ENCODE assay signal across 28 cellular contexts in genomic region chr7:13921062-13921461, GRCh38.
DNase-seq lines count a peak whose midpoint lies in the region; ATAC-seq and TF ChIP-seq lines count a peak whose summit lies in the region.
"Had no signal": no experiment of that assay in that cellular context is flagged by ENCODE, and none has a peak within 500 bp of the region (broad histone marks: within the 10 kb centered on the region; RNA-seq: fewer than 3 reads in every experiment).

No MANE protein-coding gene starts in this region.

- no peaks in the 10 kb centered on the region for H3K79me2 ChIP-seq in ACC112 (ENCODE audit: control insufficient read depth, insufficient read depth, low read length, unreplicated experiment)

- H2AFZ ChIP-seq in ACC112 (ENCODE audit: low read length, unreplicated experiment) (peak overlapping the region; percentile 68), IMR-90 (replicated peaks; ENCODE audit: low read length, poor library complexity) (no peak overlapping the region)

- H3K27ac ChIP-seq in ACC112 (ENCODE audit: low read depth, low read length) (peak overlapping the region; percentile 99), IMR-90 (ENCODE audit: insufficient read depth, low read length) (peak overlapping the region; percentile 20; the same call in 1 of the 2 replicates), endodermal cell (ENCODE audit: low read depth, low read length) (peak overlapping the region; percentile 55)
- H3K27ac ChIP-seq: C4-2B, right lobe of liver, suprapubic skin, upper lobe of right lung had no signal

- H3K18ac ChIP-seq in IMR-90 (ENCODE audit: low read depth, low read length) = peak overlapping the region; percentile 86; the same call in 1 of the 2 replicates

- peak overlapping the region; percentile 38 to 60; a peak in 3 of 4 replicates for H4K8ac ChIP-seq in IMR-90 (ENCODE audit: low read depth in 2 of 2, low read length in 2 of 2)

- dilution Hi-C loops in IMR-90 (cut with HindIII; ENCODE audit: low sequenced_read_pairs, unreplicated experiment) = no loop called here

- peak overlapping the region; percentile 97 for H2BK120ac ChIP-seq in IMR-90 (ENCODE audit: low read depth, low read length)

- H3K4me1 Mint-ChIP-seq in endodermal cell (peaks cover 9% of the 10 kb centered on the region), mesothelial cell of epicardium (peaks cover 21% of the 10 kb centered on the region)
- H3K4me1 Mint-ChIP-seq: activated naive CD4-positive, alpha-beta T cell treated with anti-CD3 and anti-CD28 coated beads, Interleukin-2, amount 50 U/mL, for 24 hours; activated T-helper 17 cell treated with anti-CD3 and anti-CD28 coated beads, Interleukin-2, amount 50 U/mL, for 72 hours; stimulated activated naive B cell treated with anti-CD40 and anti-IgM and Interleukin-4, amounts not matched to agents 10 μg/mL and 1 μg/mL and 100 μg/mL, for 72 hours had no signal

- WGBS in IMR-90 (ENCODE audit: extremely low coverage in 2 of 2, insufficient read length in 1 of 2), 2 experiments = no CpG with 5 or more reads among the region's 1 CpG
- 97 to 100% methylated on average over 1 of the region's 1 CpG for WGBS in endodermal cell (ENCODE audit: insufficient coverage in 1 of 2, insufficient read length in 1 of 2), 2 experiments

- POLR2A ChIA-PET in IMR-90 (lab: Charles Lee; ENCODE audit: unreplicated experiment) = no interaction called here

- H3K4me2 ChIP-seq in IMR-90 (ENCODE audit: low read depth, low read length) = no peak overlapping the region

- peak overlapping the region; percentile 14; the same call in 1 of the 2 replicates for H3K23ac ChIP-seq in IMR-90 (ENCODE audit: low read depth, low read length)

- peak overlapping the region; percentile 48; the same call in 1 of the 2 replicates for H2AK5ac ChIP-seq in IMR-90 (ENCODE audit: low read depth, low read length)

- no peak for DNase-seq in IMR-90
- DNase-seq in endodermal cell = no peak
- no peak for DNase-seq in mesothelial cell of epicardium (ENCODE audit: low spot score in 2 of 2, unreplicated experiment in 2 of 2)
- no peak for DNase-seq in C1 segment of cervical spinal cord (lab: John Stamatoyannopoulos, UW)
- no peak for DNase-seq in NCI-H226
- DNase-seq in NCI-H748 treated with DMSO at 0.1 percent for 48 hours (lab: John Stamatoyannopoulos, UW) = no peak
- DNase-seq: activated CD4-positive, alpha-beta T cell treated with anti-CD3 and anti-CD28 coated beads for 1 hour; activated CD8-positive, alpha-beta T cell treated with anti-CD3 and anti-CD28 coated beads for 36 hours; amygdala; effector memory CD8-positive, alpha-beta T cell; GF-D8; hippocampal formation; left colon; NCI-H2107; Peyer's patch; posterior cingulate gyrus; right lobe of liver; stimulated activated CD4-positive, alpha-beta T cell treated with anti-CD3 and anti-CD28 coated beads, Interleukin-4, amount 100 ng/mL, for 4 hours; stimulated activated naive B cell treated with anti-CD40 and anti-IgM and Interleukin-4, amounts not matched to agents 10 μg/mL and 1 μg/mL and 100 μg/mL, for 72 hours; upper lobe of right lung had no signal

- peak overlapping the region; percentile 58; the same call in 1 of the 2 replicates for H2BK20ac ChIP-seq in IMR-90 (ENCODE audit: low read depth, low read length)

- H2BK5ac ChIP-seq in IMR-90 (ENCODE audit: low read depth, low read length, poor library complexity, severe bottlenecking) = peak overlapping the region; percentile 97

- no peaks in the 10 kb centered on the region for H3K9me3 Mint-ChIP-seq in endodermal cell
- H3K9me3 Mint-ChIP-seq in mesothelial cell of epicardium = peaks cover 3% of the 10 kb centered on the region
- H3K9me3 Mint-ChIP-seq: activated naive CD4-positive, alpha-beta T cell treated with anti-CD3 and anti-CD28 coated beads, Interleukin-2, amount 50 U/mL, for 24 hours; activated T-helper 17 cell treated with anti-CD3 and anti-CD28 coated beads, Interleukin-2, amount 50 U/mL, for 72 hours; effector memory CD8-positive, alpha-beta T cell; stimulated activated naive B cell treated with anti-CD40 and anti-IgM and Interleukin-4, amounts not matched to agents 10 μg/mL and 1 μg/mL and 100 μg/mL, for 72 hours had no signal

- H3K36me3 Mint-ChIP-seq in endodermal cell (ENCODE audit: low read depth) (peaks cover 11% of the 10 kb centered on the region), mesothelial cell of epicardium (no peaks in the 10 kb centered on the region)
- H3K36me3 Mint-ChIP-seq: activated naive CD4-positive, alpha-beta T cell treated with anti-CD3 and anti-CD28 coated beads, Interleukin-2, amount 50 U/mL, for 24 hours; stimulated activated naive B cell treated with anti-CD40 and anti-IgM and Interleukin-4, amounts not matched to agents 10 μg/mL and 1 μg/mL and 100 μg/mL, for 72 hours had no signal

- H3K9me1 ChIP-seq in IMR-90 (ENCODE audit: insufficient read depth, low read length) = no peaks in the 10 kb centered on the region

- TF ChIP-seq RAD21 in IMR-90 (IDR thresholded peaks at IDR 0.05; ENCODE audit: low read length) = no peak

- no peaks in the 10 kb centered on the region for H3K36me3 ChIP-seq in ACC112 (ENCODE audit: insufficient read depth, low read length)
- H3K36me3 ChIP-seq in IMR-90 (ENCODE audit: control insufficient read depth, insufficient read depth, low read length) = no peaks in the 10 kb centered on the region
- no peaks in the 10 kb centered on the region for H3K36me3 ChIP-seq in endodermal cell (ENCODE audit: control insufficient read depth, insufficient read depth, low read length)
- H3K36me3 ChIP-seq: esophagus muscularis mucosa, Peyer's patch, right lobe of liver, suprapubic skin, upper lobe of right lung had no signal

- no peak for ATAC-seq in IMR-90 (ENCODE audit: low read depth)
- ATAC-seq in HG02678 (IDR thresholded peaks at IDR 0.05; ENCODE audit: unreplicated experiment) = no peak
- ATAC-seq: activated CD8-positive, alpha-beta T cell treated with anti-CD3 and anti-CD28 coated beads for 36 hours; activated T-helper 17 cell treated with anti-CD3 and anti-CD28 coated beads, Interleukin-2, amount 50 U/mL, for 72 hours; effector memory CD8-positive, alpha-beta T cell; stimulated activated naive B cell treated with anti-CD40 and anti-IgM and Interleukin-4, amounts not matched to agents 10 μg/mL and 1 μg/mL and 100 μg/mL, for 72 hours had no signal

- no peak overlapping the region; the same call in 1 of the 2 replicates for H4K91ac ChIP-seq in IMR-90 (ENCODE audit: insufficient read depth, low read depth, low read length)

- H3K9me3 ChIP-seq in IMR-90 (ENCODE audit: control insufficient read depth, insufficient read depth, low read length) (no peaks in the 10 kb centered on the region), endodermal cell (ENCODE audit: control insufficient read depth, low read length) (no peaks in the 10 kb centered on the region)
- H3K9me3 ChIP-seq: esophagus muscularis mucosa, Peyer's patch, right lobe of liver, suprapubic skin, upper lobe of right lung had no signal

- no peak for TF ChIP-seq POLR2A in IMR-90 (IDR thresholded peaks at IDR 0.05; ENCODE audit: low read depth, low read length)

- no peak for TF ChIP-seq CTCF in IMR-90 (conservative IDR thresholded peaks at IDR 0.05; ENCODE audit: low read depth, low read length)
- no peak for TF ChIP-seq CTCF in endodermal cell (conservative IDR thresholded peaks at IDR 0.05)
- no peak for TF ChIP-seq CTCF in mesothelial cell of epicardium (IDR thresholded peaks at IDR 0.05; ENCODE audit: unreplicated experiment)

- H3K27me3 Mint-ChIP-seq in endodermal cell (ENCODE audit: insufficient read depth) (no peaks in the 10 kb centered on the region), mesothelial cell of epicardium (ENCODE audit: low read depth) (no peaks in the 10 kb centered on the region)
- H3K27me3 Mint-ChIP-seq: activated CD8-positive, alpha-beta T cell treated with anti-CD3 and anti-CD28 coated beads for 36 hours; activated naive CD4-positive, alpha-beta T cell treated with anti-CD3 and anti-CD28 coated beads, Interleukin-2, amount 50 U/mL, for 24 hours; activated T-helper 17 cell treated with anti-CD3 and anti-CD28 coated beads, Interleukin-2, amount 50 U/mL, for 72 hours; effector memory CD8-positive, alpha-beta T cell; stimulated activated naive B cell treated with anti-CD40 and anti-IgM and Interleukin-4, amounts not matched to agents 10 μg/mL and 1 μg/mL and 100 μg/mL, for 72 hours had no signal

- H3K56ac ChIP-seq in IMR-90 (ENCODE audit: extremely low read depth, insufficient read depth, low read length) = no peak overlapping the region

- in situ Hi-C loops in IMR-90 (cut with MboI; ENCODE audit: low sequenced_read_pairs) = loop anchor here (5.0 kb wide), 1 partner anchor 61 kb away; no protein-coding TSS in a partner anchor

- H2BK15ac ChIP-seq in IMR-90 (ENCODE audit: low read depth, low read length) = peak overlapping the region; percentile 95; the same call in 2 of the 3 replicates

- H3K9ac ChIP-seq in IMR-90 (ENCODE audit: low read depth, low read length) = no peak overlapping the region
- H3K9ac ChIP-seq in endodermal cell (ENCODE audit: extremely low read depth, low read length, poor library complexity, severe bottlenecking) = no peak overlapping the region

- H4K20me1 ChIP-seq in IMR-90 (ENCODE audit: insufficient read depth, low read length) = no peaks in the 10 kb centered on the region

- no peak overlapping the region for H2AK9ac ChIP-seq in IMR-90 (replicated peaks; ENCODE audit: low read depth, low read length, poor library complexity)

- H4K5ac ChIP-seq in IMR-90 (ENCODE audit: low read depth, low read length) = peak overlapping the region; percentile 39; the same call in 1 of the 2 replicates

- H3K27ac Mint-ChIP-seq in endodermal cell (no peak overlapping the region), mesothelial cell of epicardium (peak overlapping the region; percentile 93)
- H3K27ac Mint-ChIP-seq: activated CD8-positive, alpha-beta T cell treated with anti-CD3 and anti-CD28 coated beads for 36 hours; activated naive CD4-positive, alpha-beta T cell treated with anti-CD3 and anti-CD28 coated beads, Interleukin-2, amount 50 U/mL, for 24 hours; activated T-helper 17 cell treated with anti-CD3 and anti-CD28 coated beads, Interleukin-2, amount 50 U/mL, for 72 hours; effector memory CD8-positive, alpha-beta T cell; stimulated activated naive B cell treated with anti-CD40 and anti-IgM and Interleukin-4, amounts not matched to agents 10 μg/mL and 1 μg/mL and 100 μg/mL, for 72 hours had no signal

- H3K4me3 Mint-ChIP-seq in endodermal cell (no peak overlapping the region), mesothelial cell of epicardium (no peak overlapping the region)
- H3K4me3 Mint-ChIP-seq: activated CD8-positive, alpha-beta T cell treated with anti-CD3 and anti-CD28 coated beads for 36 hours; activated naive CD4-positive, alpha-beta T cell treated with anti-CD3 and anti-CD28 coated beads, Interleukin-2, amount 50 U/mL, for 24 hours; activated T-helper 17 cell treated with anti-CD3 and anti-CD28 coated beads, Interleukin-2, amount 50 U/mL, for 72 hours; effector memory CD8-positive, alpha-beta T cell; stimulated activated naive B cell treated with anti-CD40 and anti-IgM and Interleukin-4, amounts not matched to agents 10 μg/mL and 1 μg/mL and 100 μg/mL, for 72 hours had no signal

- H3K79me1 ChIP-seq in IMR-90 (ENCODE audit: low read depth in 1 of 2, low read length in 2 of 2) = 0 out of 4 replicates have a peak, but pooled peaks cover 0 to 3% of the 10 kb centered on the region in 2 experiments

- H3K4me3 ChIP-seq in ACC112 (ENCODE audit: low read depth, low read length) (peak overlapping the region; percentile 6; the same call in 1 of the 2 replicates), IMR-90 (ENCODE audit: insufficient read depth, low read depth, low read length) (no peak overlapping the region), endodermal cell (ENCODE audit: low read length) (no peak overlapping the region)
- H3K4me3 ChIP-seq: coronary artery, esophagus muscularis mucosa, Peyer's patch, right lobe of liver, suprapubic skin, upper lobe of right lung had no signal

- peak overlapping the region; percentile 34; the same call in 1 of the 2 replicates for H3K14ac ChIP-seq in IMR-90 (replicated peaks; ENCODE audit: low read depth, low read length)

- intact Hi-C loops in IMR-90 (cut with micrococcal nuclease) = loop anchor here (5.0 kb wide), 1 partner anchor 199 kb away; no protein-coding TSS in a partner anchor

- no TSS peak for BruUV-seq in IMR-90 (replicated peaks; lab: Mats Ljungman, UMichigan)

- CTCF ChIA-PET in IMR-90 (lab: Yijun Ruan, JAX) = interaction anchor here (1.1 kb wide), 1 partner anchor 68 kb away, joined by 3 read pairs; the partner anchor contains the start of gene ETV1

- no peaks in the 10 kb centered on the region for H3K27me3 ChIP-seq in ACC112 (ENCODE audit: insufficient read depth, low read length)
- H3K27me3 ChIP-seq in IMR-90 (ENCODE audit: control insufficient read depth, insufficient read depth, low read length) = no peaks in the 10 kb centered on the region
- no peaks in the 10 kb centered on the region for H3K27me3 ChIP-seq in endodermal cell (ENCODE audit: control insufficient read depth, insufficient read depth, low read length, poor library complexity, severe bottlenecking)
- H3K27me3 ChIP-seq: esophagus muscularis mucosa, Peyer's patch, right lobe of liver, suprapubic skin, upper lobe of right lung had no signal

- H3K4me1 ChIP-seq in ACC112 (ENCODE audit: control insufficient read depth, insufficient read depth, low read length, unreplicated experiment) = peaks cover 34% of the 10 kb centered on the region
- H3K4me1 ChIP-seq in IMR-90 (ENCODE audit: control insufficient read depth, insufficient read depth, low read length) = peaks cover 1% of the 10 kb centered on the region; the same call in 1 of the 2 replicates
- no peaks in the 10 kb centered on the region for H3K4me1 ChIP-seq in endodermal cell (ENCODE audit: control insufficient read depth, insufficient read depth, low read length)
- H3K4me1 ChIP-seq: right lobe of liver, upper lobe of right lung had no signal

- peak overlapping the region; percentile 95; the same call in 1 of the 2 replicates for H3K4ac ChIP-seq in IMR-90 (ENCODE audit: low read depth, low read length)

Comparison
In these comparisons a context has a peak if more than half of its experiments do, and no peak if none do; other contexts are left out.
1. H3K27ac ChIP-seq: peak in every context shown above with its lines; median percentile 99 in ACC112; 55 in endodermal cell; 20 in IMR-90.